1 cellular context compared by ENCODE assay signal in genomic region chr4:150447356-150447755, GRCh38.
TF ChIP-seq lines count a peak whose summit lies in the region.

No MANE protein-coding gene starts in this region.

TF ChIP-seq in GM12878, 131 proteins besides CTCF, POLR2A, EP300 and RAD21 (continued from another document):
- TF ChIP-seq CUX1 (IDR thresholded peaks at IDR 0.05; ENCODE audit: insufficient replicate concordance, low read depth, low read length), result no peak
- no peak for TF ChIP-seq SRF (IDR thresholded peaks at IDR 0.05; ENCODE audit: low read depth in 2 of 2, low read length in 2 of 2)
- no peak for TF ChIP-seq MTA3 (IDR thresholded peaks at IDR 0.05; ENCODE audit: borderline replicate concordance, low read length)
- TF ChIP-seq ZBTB33 (IDR thresholded peaks at IDR 0.05), result no peak
- TF ChIP-seq CREB1 (IDR thresholded peaks at IDR 0.05; ENCODE audit: low read depth), result no peak
- no peak for TF ChIP-seq POU2F2 (IDR thresholded peaks at IDR 0.05; ENCODE audit: borderline replicate concordance, low read depth, low read length)
- no peak for TF ChIP-seq SPI1 (IDR thresholded peaks at IDR 0.05; ENCODE audit: borderline replicate concordance, insufficient read depth, low read depth, low read length)
- no peak for TF ChIP-seq RELA (IDR thresholded peaks at IDR 0.05; ENCODE audit: borderline replicate concordance, partially characterized antibody)
- TF ChIP-seq, protein P1, sequence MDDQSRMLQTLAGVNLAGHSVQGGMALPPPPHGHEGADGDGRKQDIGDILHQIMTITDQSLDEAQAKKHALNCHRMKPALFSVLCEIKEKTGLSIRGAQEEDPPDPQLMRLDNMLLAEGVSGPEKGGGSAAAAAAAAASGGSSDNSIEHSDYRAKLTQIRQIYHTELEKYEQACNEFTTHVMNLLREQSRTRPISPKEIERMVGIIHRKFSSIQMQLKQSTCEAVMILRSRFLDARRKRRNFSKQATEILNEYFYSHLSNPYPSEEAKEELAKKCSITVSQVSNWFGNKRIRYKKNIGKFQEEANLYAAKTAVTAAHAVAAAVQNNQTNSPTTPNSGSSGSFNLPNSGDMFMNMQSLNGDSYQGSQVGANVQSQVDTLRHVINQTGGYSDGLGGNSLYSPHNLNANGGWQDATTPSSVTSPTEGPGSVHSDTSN (IDR thresholded peaks at IDR 0.05; ENCODE audit: insufficient replicate concordance, low read depth, low read length), result no peak
- no peak for TF ChIP-seq YY1 (IDR thresholded peaks at IDR 0.05; ENCODE audit: low read depth, low read length)
- TF ChIP-seq E2F8 (IDR thresholded peaks at IDR 0.05; ENCODE audit: low read depth, partially characterized antibody), result no peak
